ENCODE assay signal across 8 cellular contexts in genomic region chr16:11396241-11397048, GRCh38. TPM values are rescaled to one million over a fixed set of nuclear protein-coding genes. Genes with fewer than 3 reads are reported as not detected.
DNase-seq lines count a peak whose midpoint lies in the region; ATAC-seq and TF ChIP-seq lines count a peak whose summit lies in the region.

No MANE protein-coding gene starts in this region.

- H3K4me3 Mint-ChIP-seq in activated naive CD4-positive, alpha-beta T cell treated with anti-CD3 and anti-CD28 coated beads for 36 hours, result no peak overlapping the region

- no peaks in the 10 kb centered on the region for H3K36me3 Mint-ChIP-seq in activated naive CD4-positive, alpha-beta T cell treated with anti-CD3 and anti-CD28 coated beads for 36 hours (ENCODE audit: low read depth)

- no peak overlapping the region for H3K27ac ChIP-seq in upper lobe of left lung

- H3K4me1 Mint-ChIP-seq in activated naive CD4-positive, alpha-beta T cell treated with anti-CD3 and anti-CD28 coated beads for 36 hours (ENCODE audit: low read depth), result no peaks in the 10 kb centered on the region

- CTCF ChIA-PET in activated naive CD4-positive, alpha-beta T cell treated with anti-CD3 and anti-CD28 coated beads for 36 hours (lab: Charles Lee), result interaction anchor here (0.5 to 6.3 kb wide), 33 partner anchors 9 to 491 kb away, joined by 3 to 52 read pairs (median 4); partner anchors contain the start of gene PRM3

- TF ChIP-seq CTCF in upper lobe of left lung (IDR thresholded peaks at IDR 0.05), result peak; percentile 94 to 99 (median 96)

- peaks cover 4 to 11% (median 8%) of the 10 kb centered on the region in 4 donors for H3K4me1 ChIP-seq in upper lobe of left lung

- in situ Hi-C loops in SK-MEL-5 (cut with HindIII; ENCODE audit: low pct_unique_long_range_greater_than_20kb, low sequenced_read_pairs), result no loop called here

- no peaks in the 10 kb centered on the region for H3K9me3 Mint-ChIP-seq in activated naive CD4-positive, alpha-beta T cell treated with anti-CD3 and anti-CD28 coated beads for 36 hours

- intact Hi-C loops in activated naive CD4-positive, alpha-beta T cell treated with anti-CD3 and anti-CD28 coated beads for 36 hours (cut with micrococcal nuclease), result loop anchor here (2.0 kb wide), 1 partner anchor 432 kb away; no protein-coding TSS in a partner anchor
- intact Hi-C loops in head of caudate nucleus (cut with DNase I), result loop anchor here (10.0 kb wide), 1 partner anchor 398 kb away; the partner anchor contains the start of gene ZC3H7A

- H3K36me3 ChIP-seq in upper lobe of left lung, result no peaks in the 10 kb centered on the region

- no peaks in the 10 kb centered on the region for H3K9me3 ChIP-seq in upper lobe of left lung

- TF ChIP-seq POLR2A in upper lobe of left lung (IDR thresholded peaks at IDR 0.05), result no peak

- WGBS in upper lobe of left lung, 2 donors, result 42 to 55% methylated on average over 9 to 21 of the region's 24 CpGs

- TF ChIP-seq EP300 in upper lobe of left lung (IDR thresholded peaks at IDR 0.05), result no peak

- no peaks in the 10 kb centered on the region for H3K27me3 ChIP-seq in upper lobe of left lung

- no peak overlapping the region for H3K27ac Mint-ChIP-seq in activated naive CD4-positive, alpha-beta T cell treated with anti-CD3 and anti-CD28 coated beads for 36 hours

- no peak overlapping the region for H3K4me3 ChIP-seq in upper lobe of left lung

- no peaks in the 10 kb centered on the region for H3K27me3 Mint-ChIP-seq in activated naive CD4-positive, alpha-beta T cell treated with anti-CD3 and anti-CD28 coated beads for 36 hours (ENCODE audit: low read depth)

- peak; percentile 70 to 86 for ATAC-seq in upper lobe of left lung (ENCODE audit: low FRiP score in 2 of 2)

- peak; percentile 28 for DNase-seq in DMS114 treated with DMSO at 0.1 percent for 48 hours (lab: John Stamatoyannopoulos, UW; ENCODE audit: unreplicated experiment)
- DNase-seq in HT1080 (ENCODE audit: low read depth), result peak; percentile 52
- peak; percentile 70 for DNase-seq in SK-MEL-5 (ENCODE audit: low read depth, low spot score)
- DNase-seq in activated naive CD4-positive, alpha-beta T cell treated with anti-CD3 and anti-CD28 coated beads for 36 hours, result peak; percentile 77
- DNase-seq in head of caudate nucleus, result peak; percentile 55 to 93 (median 83)
- peak; percentile 44 for DNase-seq in pons (ENCODE audit: low spot score)
- peak; percentile 70 to 83 for DNase-seq in upper lobe of left lung
- DNase-seq in OCI-M2 (lab: John Stamatoyannopoulos, UW; ENCODE audit: unreplicated experiment), result no peak

RNA-seq across cellular contexts. Expression of gene RMI2, which starts 51.2 kb away (rescaled TPM):
- 9.4 and 14.2 TPM in 2 replicates for total RNA-seq in HT1080 (2014; rRNA removed; shearing (Covaris generic))
- polyA plus RNA-seq in HT1080 (2015; cell fraction: cytosol; rRNA removed), result 26.9 and 28.2 TPM in 2 replicates
- polyA plus RNA-seq in HT1080 (2015; cell fraction: nucleus; rRNA removed), result 14.3 and 17.4 TPM in 2 replicates
- total RNA-seq in SK-MEL-5 (2014; rRNA removed; shearing (Covaris generic)), result 23.2 and 28.1 TPM in 2 replicates
- 27.4 and 37.0 TPM in 2 replicates for polyA plus RNA-seq in SK-MEL-5 (2015; cell fraction: cytosol; rRNA removed)
- 9.7 and 15.1 TPM in 2 replicates for polyA plus RNA-seq in SK-MEL-5 (2015; cell fraction: nucleus; rRNA removed)
- 10 to 100 TPM; 82.8 to 86.2 TPM for total RNA-seq in activated naive CD4-positive, alpha-beta T cell treated with anti-CD3 and anti-CD28 coated beads for 36 hours
- total RNA-seq in upper lobe of left lung, result 1 to 10 TPM; 2.6 to 6.3 (median 2.7) TPM
